12 cellular contexts compared by ENCODE assay signal in the genomic region with DNA sequence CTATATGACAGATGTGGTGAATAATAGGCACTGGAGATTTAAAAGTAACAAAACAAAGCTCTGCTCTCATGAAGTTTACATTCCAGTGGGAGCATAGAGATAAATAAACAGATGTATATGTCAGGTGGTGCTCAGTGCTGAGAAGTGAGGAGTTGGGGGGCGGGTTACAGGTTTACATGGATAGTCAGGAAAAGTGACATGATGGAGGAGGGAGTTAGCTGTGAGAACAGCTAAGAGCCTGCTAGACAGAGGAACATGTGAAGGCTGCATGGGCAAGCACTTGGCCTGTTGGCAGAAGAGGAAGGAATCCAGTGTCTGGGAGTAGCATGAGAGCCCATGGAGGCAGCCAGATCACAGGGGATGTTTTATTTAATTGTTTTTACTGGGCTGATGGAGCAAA. TPM values are rescaled to one million over a fixed set of nuclear protein-coding genes. Genes with fewer than 3 reads are reported as not detected.
DNase-seq lines count a peak whose midpoint lies in the region; ATAC-seq, FAIRE-seq and TF ChIP-seq lines count a peak whose summit lies in the region.
"Had no signal": no experiment of that assay in that cellular context is flagged by ENCODE, and none has a peak within 500 bp of the region (broad histone marks: within the 10 kb centered on the region; RNA-seq: fewer than 3 reads in every experiment).

No MANE protein-coding gene starts in this region.

- H3K36me3 Mint-ChIP-seq in GM23338 (ENCODE audit: low read depth): no peaks in the 10 kb centered on the region; the same call in 2 of the 3 replicates
- no peaks in the 10 kb centered on the region for H3K36me3 Mint-ChIP-seq in naive thymus-derived CD8-positive, alpha-beta T cell

- peaks cover 29% of the 10 kb centered on the region for H3K4me1 Mint-ChIP-seq in GM23338
- H3K4me1 Mint-ChIP-seq in naive thymus-derived CD8-positive, alpha-beta T cell: peaks cover 10 to 45% (median 39%) of the 10 kb centered on the region in 4 donors

- TF ChIP-seq CTCF in A549 (IDR thresholded peaks at IDR 0.05): no peak
- no peak for TF ChIP-seq CTCF in GM23338 (conservative IDR thresholded peaks at IDR 0.05; ENCODE audit: low read depth in 2 of 2)
- no peak for TF ChIP-seq CTCF in brain microvascular endothelial cell (IDR thresholded peaks at IDR 0.05; ENCODE audit: low read depth, low read length, missing control alignments)

- H3K9me3 Mint-ChIP-seq in GM23338: no peaks in the 10 kb centered on the region
- no peaks in the 10 kb centered on the region for H3K9me3 Mint-ChIP-seq in naive thymus-derived CD8-positive, alpha-beta T cell

- TF ChIP-seq POLR2A in A549 (IDR thresholded peaks at IDR 0.05; ENCODE audit: low read length): no peak

- no peak for FAIRE-seq in A549 (lab: Jason Lieb, UNC)

- peaks cover 44% of the 10 kb centered on the region for H3K4me1 ChIP-seq in A549
- H3K4me1 ChIP-seq in GM23338 (ENCODE audit: insufficient read depth): peaks cover 26% of the 10 kb centered on the region
- H3K4me1 ChIP-seq in HAP-1: peaks cover 42% of the 10 kb centered on the region

- TF ChIP-seq EP300 in A549 (IDR thresholded peaks at IDR 0.05): no peak

- H3K27me3 ChIP-seq in GM23338 (ENCODE audit: insufficient read depth) (no peaks in the 10 kb centered on the region), brain microvascular endothelial cell (replicated peaks) (no peaks in the 10 kb centered on the region), HAP-1 (ENCODE audit: low read depth) (no peaks in the 10 kb centered on the region)

- no peaks in the 10 kb centered on the region for H3F3A ChIP-seq in GM23338 (replicated peaks; ENCODE audit: low read depth)

- peak overlapping the region; percentile 13; the same call in 1 of the 2 replicates for H3K27ac Mint-ChIP-seq in GM23338
- peak overlapping the region in 8 of 10 donors; percentile 4 to 82 (median 38) for H3K27ac Mint-ChIP-seq in naive thymus-derived CD8-positive, alpha-beta T cell

- no peak for TF ChIP-seq RAD21 in A549 (conservative IDR thresholded peaks at IDR 0.05 in 1 of 2, IDR thresholded peaks at IDR 0.05 in 1 of 2)

- H3K27me3 Mint-ChIP-seq in GM23338 (ENCODE audit: insufficient read depth, low read depth, poor library complexity): peaks cover 10% of the 10 kb centered on the region
- H3K27me3 Mint-ChIP-seq in naive thymus-derived CD8-positive, alpha-beta T cell: no peaks in the 10 kb centered on the region

- POLR2A ChIA-PET in A549 (lab: Yijun Ruan, JAX): interaction anchor here (0.6 to 3.6 kb wide), 2 partner anchors 12 to 427 kb away, joined by 3 to 55 read pairs; a partner anchor contains a TSS
- POLR2A ChIA-PET in naive thymus-derived CD8-positive, alpha-beta T cell (lab: Charles Lee): interaction anchor here (5.4 kb wide), 1 partner anchor 12 kb away, joined by 67 read pairs; a partner anchor contains a TSS

- in situ Hi-C loops in brain microvascular endothelial cell (cut with HindIII; ENCODE audit: low pct_ligation_motif_present, low sequenced_read_pairs) (no loop called here), HAP-1 (cut with MboI; ENCODE audit: low sequenced_read_pairs) (no loop called here)

- H3K36me3 ChIP-seq in GM23338 (ENCODE audit: insufficient read depth) (no peaks in the 10 kb centered on the region), brain microvascular endothelial cell (replicated peaks) (no peaks in the 10 kb centered on the region), HAP-1 (replicated peaks) (no peaks in the 10 kb centered on the region)
- H3K36me3 ChIP-seq: neutrophil had no signal

- H2AFZ ChIP-seq in GM23338: no peak overlapping the region; the same call in 1 of the 2 replicates

- peaks cover 16% of the 10 kb centered on the region for H3K79me2 ChIP-seq in GM23338 (replicated peaks; ENCODE audit: insufficient read depth)

- H3K4me3 ChIP-seq in A549 (no peak overlapping the region), GM23338 (no peak overlapping the region), brain microvascular endothelial cell (ENCODE audit: low read depth, low read length) (no peak overlapping the region), HAP-1 (no peak overlapping the region)

- DNase-seq in A549 (ENCODE audit: low read depth in 1 of 2, low spot score in 1 of 2): peak in 1 of 2 experiments; percentile 10
- DNase-seq in GM23338 (ENCODE audit: low spot score): no peak
- DNase-seq in brain microvascular endothelial cell: no peak
- DNase-seq in naive thymus-derived CD8-positive, alpha-beta T cell: no peak
- no peak for DNase-seq in HAP-1 (ENCODE audit: low spot score in 2 of 2)
- no peak for DNase-seq in hippocampal formation (lab: John Stamatoyannopoulos, UW)
- DNase-seq: activated gamma-delta T cell; effector memory CD4-positive, alpha-beta T cell; NCI-H1436 treated with DMSO at 0.1 percent for 48 hours had no signal

- 35% methylated on average over 1 of the region's 1 CpG for WGBS in A549 (ENCODE audit: missing lambda C conversion rate)

- H4K20me1 ChIP-seq in GM23338 (replicated peaks; ENCODE audit: insufficient read depth): 0 out of 2 replicates have a peak, but pooled peaks cover 4% of the 10 kb centered on the region

- H3K4me2 ChIP-seq in A549 (peak overlapping the region; percentile 73), GM23338 (no peak overlapping the region)

- H3K27ac ChIP-seq in A549 (peak overlapping the region; percentile 93 to 100), GM23338 (ENCODE audit: low read depth) (no peak overlapping the region), brain microvascular endothelial cell (peak overlapping the region; percentile 99)
- H3K27ac ChIP-seq: neutrophil had no signal

- no peak for ATAC-seq in A549
- ATAC-seq in GM23338: no peak
- ATAC-seq in naive thymus-derived CD8-positive, alpha-beta T cell: no peak
- ATAC-seq in HG02970 (IDR thresholded peaks at IDR 0.05; ENCODE audit: low FRiP score, unreplicated experiment): no peak
- ATAC-seq in activated CD4-positive, CD25-positive, alpha-beta regulatory T cell treated with anti-CD3 and anti-CD28 coated beads, Interleukin-2, amount 50 U/mL, for 24 hours: no peak

- no peaks in the 10 kb centered on the region for H3K9me2 ChIP-seq in GM23338 (ENCODE audit: insufficient read depth)

- H3K4me3 Mint-ChIP-seq in GM23338: no peak overlapping the region
- H3K4me3 Mint-ChIP-seq in naive thymus-derived CD8-positive, alpha-beta T cell: peak overlapping the region in 6 of 10 donors; percentile 13 to 75 (median 41)

- CTCF ChIA-PET in A549 (lab: Yijun Ruan, JAX): interaction anchor here (0.6 to 0.9 kb wide), 2 partner anchors 18 to 1120 kb away, joined by 3 read pairs; no protein-coding TSS in a partner anchor

- H3K9me3 ChIP-seq in A549 (no peaks in the 10 kb centered on the region), HAP-1 (no peaks in the 10 kb centered on the region)
- H3K9me3 ChIP-seq: neutrophil had no signal

TF ChIP-seq in A549, 52 proteins besides CTCF, POLR2A, EP300 and RAD21 (continues in another document):
- TF ChIP-seq KDM5A (IDR thresholded peaks at IDR 0.05) (no peak), HEYL (CRISPR knock-in tag; IDR thresholded peaks at IDR 0.05) (no peak), SREBF2 (IDR thresholded peaks at IDR 0.05) (no peak), SMC3 (IDR thresholded peaks at IDR 0.05) (no peak), EHF (CRISPR knock-in tag; IDR thresholded peaks at IDR 0.05) (no peak)
- TF ChIP-seq, protein P1, sequence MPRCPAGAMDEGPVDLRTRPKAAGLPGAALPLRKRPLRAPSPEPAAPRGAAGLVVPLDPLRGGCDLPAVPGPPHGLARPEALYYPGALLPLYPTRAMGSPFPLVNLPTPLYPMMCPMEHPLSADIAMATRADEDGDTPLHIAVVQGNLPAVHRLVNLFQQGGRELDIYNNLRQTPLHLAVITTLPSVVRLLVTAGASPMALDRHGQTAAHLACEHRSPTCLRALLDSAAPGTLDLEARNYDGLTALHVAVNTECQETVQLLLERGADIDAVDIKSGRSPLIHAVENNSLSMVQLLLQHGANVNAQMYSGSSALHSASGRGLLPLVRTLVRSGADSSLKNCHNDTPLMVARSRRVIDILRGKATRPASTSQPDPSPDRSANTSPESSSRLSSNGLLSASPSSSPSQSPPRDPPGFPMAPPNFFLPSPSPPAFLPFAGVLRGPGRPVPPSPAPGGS (IDR thresholded peaks at IDR 0.05): no peak

TF ChIP-seq in GM23338, 12 proteins besides CTCF, POLR2A, EP300 and RAD21 (continues in another document):
- TF ChIP-seq ZNF331 (CRISPR knock-in tag; IDR thresholded peaks at IDR 0.05; ENCODE audit: low read depth): no peak
- TF ChIP-seq POLR2AphosphoS5 (IDR thresholded peaks at IDR 0.05; ENCODE audit: low read depth): no peak

RNA-seq across cellular contexts. Expression of a gene that starts 10.2 kb away (rescaled TPM):
- polyA plus RNA-seq in A549 (2011; rRNA removed): 38.5 and 45.1 TPM in 2 replicates
- polyA plus RNA-seq in A549 (2012; cell fraction: cytosol; rRNA removed): 5.4 TPM in 2 replicates
- polyA plus RNA-seq in A549 (2012; cell fraction: nucleus; rRNA removed): 1.1 and 1.9 TPM in 2 replicates
- polyA plus RNA-seq in A549 (2017; fragmentation: RNase III; extraction: RNeasy Plus Mini Kit Qiagen cat#74134 plus additional on column Dnase treatment): 9.2 to 10.9 TPM (median 10.4 TPM) in 3 replicates
- 4.4 and 5.7 TPM in 2 replicates for polyA minus RNA-seq in A549 (2011; rRNA and poly(A)+ RNA removed)
- total RNA-seq in GM23338 (2014; rRNA removed; shearing (Covaris generic)): not detected in 2 replicates
- not detected in 2 replicates for polyA plus RNA-seq in GM23338 (2016; fragmentation: Nextera tagmentation; extraction: Ambion mirVana)
- total RNA-seq in naive thymus-derived CD8-positive, alpha-beta T cell: 1 to 10 TPM; 7.8 to 9.4 TPM
- polyA plus RNA-seq in naive thymus-derived CD8-positive, alpha-beta T cell: 10 to 100 TPM; 18.2 to 26.9 (median 21.5) TPM

RNA-seq across cellular contexts. Expression of a gene that starts 19.7 kb away (rescaled TPM):
- polyA plus RNA-seq in A549 (2011; rRNA removed) (98.6 and 108 TPM in 2 replicates), A549 (2017; fragmentation: RNase III; extraction: RNeasy Plus Mini Kit Qiagen cat#74134 plus additional on column Dnase treatment) (51.9 to 63.2 TPM (median 62.4 TPM) in 3 replicates), GM23338 (2016; fragmentation: Nextera tagmentation; extraction: Ambion mirVana) (9.0 and 9.4 TPM in 2 replicates)
- 30.1 and 34.1 TPM in 2 replicates for polyA plus RNA-seq in A549 (2012; cell fraction: cytosol; rRNA removed)
- 7.9 and 14.7 TPM in 2 replicates for polyA plus RNA-seq in A549 (2012; cell fraction: nucleus; rRNA removed)
- 93.3 and 111 TPM in 2 replicates for polyA minus RNA-seq in A549 (2011; rRNA and poly(A)+ RNA removed)
- 24.5 and 26.9 TPM in 2 replicates for total RNA-seq in GM23338 (2014; rRNA removed; shearing (Covaris generic))
- total RNA-seq in naive thymus-derived CD8-positive, alpha-beta T cell: 10 to 100 TPM; 14.1 to 14.9 TPM
- 1 to 10 TPM; 3.9 to 5.6 (median 4.7) TPM for polyA plus RNA-seq in naive thymus-derived CD8-positive, alpha-beta T cell
